ENCODE assay signal across 12 cellular contexts in genomic region chr1:215539803-215540575, GRCh38. TPM values are rescaled to one million over a fixed set of nuclear protein-coding genes. Genes with fewer than 3 reads are reported as not detected.
DNase-seq lines count a peak whose midpoint lies in the region; TF ChIP-seq lines count a peak whose summit lies in the region.
"Had no signal": no experiment of that assay in that cellular context is flagged by ENCODE, and none has a peak within 500 bp of the region (broad histone marks: within the 10 kb centered on the region; RNA-seq: fewer than 3 reads in every experiment).

No MANE protein-coding gene starts in this region.

- no TSS peak for BruUV-seq in A673 (replicated peaks; lab: Mats Ljungman, UMichigan)

- H3K36me3 ChIP-seq in BLaER1 treated with 17β-estradiol and CSF1 and Interleukin-3, amounts not matched to agents 10 nM and 100 nM, result no peaks in the 10 kb centered on the region
- H3K36me3 ChIP-seq in A673 (ENCODE audit: insufficient read depth, low read length, poor library complexity, severe bottlenecking), result no peaks in the 10 kb centered on the region
- H3K36me3 ChIP-seq: brain microvascular endothelial cell, SJSA1 had no signal

- intact Hi-C loops in A673 (cut with micrococcal nuclease; ENCODE audit: unreplicated experiment), result no loop called here

- DNase-seq in LNCaP clone FGC (ENCODE audit: low read depth) (peak; percentile 98), RWPE1 (ENCODE audit: low spot score) (no peak), glomerular visceral epithelial cell (ENCODE audit: extremely low spot score) (peak; percentile 56), COLO668 (lab: John Stamatoyannopoulos, UW; ENCODE audit: unreplicated experiment) (no peak), A673 (ENCODE audit: low spot score) (no peak), NCI-H526 treated with DMSO at 0.1 percent for 48 hours (lab: John Stamatoyannopoulos, UW) (no peak)
- DNase-seq in activated CD8-positive, alpha-beta memory T cell treated with anti-CD3 and anti-CD28 coated beads for 24 hours, result no peak
- DNase-seq: activated CD4-positive, CD25-positive, alpha-beta regulatory T cell; brain microvascular endothelial cell; trophoblast cell had no signal

- no peak for TF ChIP-seq CTCF in LNCaP clone FGC (IDR thresholded peaks at IDR 0.05; ENCODE audit: control insufficient read depth, extremely low read depth, insufficient read depth)
- TF ChIP-seq CTCF in RWPE1 (conservative IDR thresholded peaks at IDR 0.05; ENCODE audit: low read depth), result no peak
- TF ChIP-seq CTCF in A673 (conservative IDR thresholded peaks at IDR 0.05; ENCODE audit: low read depth, low read length), result no peak

- H3K9me3 ChIP-seq in BLaER1 treated with 17β-estradiol and CSF1 and Interleukin-3, amounts not matched to agents 10 nM and 100 nM (replicated peaks in 1 of 11), result peaks cover 10 to 25% (median 17%) of the 10 kb centered on the region in 11 experiments
- H3K9me3 ChIP-seq in A673 (ENCODE audit: low read depth, low read length, poor library complexity, severe bottlenecking), result peaks cover 5% of the 10 kb centered on the region
- H3K9me3 ChIP-seq: SJSA1 had no signal

- no peak overlapping the region for H3K9ac ChIP-seq in BLaER1 treated with 17β-estradiol and CSF1 and Interleukin-3, amounts not matched to agents 10 nM and 100 nM

- H3K27ac ChIP-seq in BLaER1 treated with 17β-estradiol and CSF1 and Interleukin-3, amounts not matched to agents 10 nM and 100 nM, result peak overlapping the region in 1 of 11 experiments; percentile 10; a peak in 1 of 22 replicates
- H3K27ac ChIP-seq in RWPE1, result peak overlapping the region; percentile 10; the same call in 1 of the 2 replicates
- H3K27ac ChIP-seq in A673 (ENCODE audit: low read depth, low read length, poor library complexity, severe bottlenecking), result no peak overlapping the region
- H3K27ac ChIP-seq: brain microvascular endothelial cell, SJSA1 had no signal

- POLR2A ChIA-PET in RWPE1 (lab: Yijun Ruan, JAX; ENCODE audit: low non-redundant PET), result no interaction called here
- POLR2A ChIA-PET in A673 (lab: Charles Lee; ENCODE audit: low non-redundant PET), result no interaction called here

- no peaks in the 10 kb centered on the region for H4K20me1 ChIP-seq in BLaER1 treated with 17β-estradiol and CSF1 and Interleukin-3, amounts not matched to agents 10 nM and 100 nM

- H3K4me3 ChIP-seq in BLaER1 treated with 17β-estradiol and CSF1 and Interleukin-3, amounts not matched to agents 10 nM and 100 nM, result no peak overlapping the region
- H3K4me3 ChIP-seq in LNCaP clone FGC (ENCODE audit: low read depth, low read length) (no peak overlapping the region), A673 (ENCODE audit: low read depth, low read length, poor library complexity, severe bottlenecking) (no peak overlapping the region)
- H3K4me3 ChIP-seq: SJSA1 had no signal

- peaks cover 13 to 41% (median 27%) of the 10 kb centered on the region in 10 experiments for H3K4me1 ChIP-seq in BLaER1 treated with 17β-estradiol and CSF1 and Interleukin-3, amounts not matched to agents 10 nM and 100 nM
- H3K4me1 ChIP-seq in A673 (ENCODE audit: insufficient read depth, low read length, poor library complexity, severe bottlenecking), result no peaks in the 10 kb centered on the region
- H3K4me1 ChIP-seq: SJSA1 had no signal

- peak overlapping the region in 6 of 11 experiments; percentile 25 to 57 (median 42); a peak in 10 of 22 replicates for H3K4me2 ChIP-seq in BLaER1 treated with 17β-estradiol and CSF1 and Interleukin-3, amounts not matched to agents 10 nM and 100 nM

- H3K27me3 ChIP-seq in BLaER1 treated with 17β-estradiol and CSF1 and Interleukin-3, amounts not matched to agents 10 nM and 100 nM, result no peaks in the 10 kb centered on the region
- H3K27me3 ChIP-seq in A673 (replicated peaks; ENCODE audit: insufficient read depth, low read depth, low read length, poor library complexity), result peaks cover 18% of the 10 kb centered on the region
- H3K27me3 ChIP-seq: brain microvascular endothelial cell, SJSA1 had no signal

- CTCF ChIA-PET in RWPE1 (lab: Yijun Ruan, JAX) (interaction anchor here (0.7 to 1.5 kb wide), 2 partner anchors 14 to 503 kb away, joined by 3 read pairs; no protein-coding TSS in a partner anchor), A673 (lab: Charles Lee) (no interaction called here)

RNA-seq across cellular contexts. Expression of gene KCTD3, which starts 27.1 kb away (rescaled TPM):
- 10.8 and 15.9 TPM in 2 replicates for total RNA-seq in A673 (2021)

Comparison
In these comparisons a context has a peak if more than half of its experiments do, and no peak if none do; other contexts are left out.
1. DNase-seq: peak in LNCaP clone FGC (single experiment) and glomerular visceral epithelial cell (single experiment); none in RWPE1 (single experiment), activated CD8-positive, alpha-beta memory T cell treated with anti-CD3 and anti-CD28 coated beads for 24 hours (single experiment), COLO668 (single experiment), A673 (single experiment) and NCI-H526 treated with DMSO at 0.1 percent for 48 hours (single experiment).